1 cellular context compared by ENCODE assay signal in genomic region chr9:117555964-117556629, GRCh38.
A peak's percentile ranks its signal among the peaks of the same experiment; 100 is the strongest.
TF ChIP-seq lines count a peak whose summit lies in the region.

No MANE protein-coding gene starts in this region.

TF ChIP-seq in HepG2, 621 proteins besides CTCF, POLR2A, EP300 and RAD21 (continued from another document):
- 0 out of 2 replicates have a peak, but pooled peaks have one; percentile 51 for TF ChIP-seq FOXO1 (CRISPR knock-in tag; IDR thresholded peaks at IDR 0.05)
- TF ChIP-seq SMC3 (IDR thresholded peaks at IDR 0.05; ENCODE audit: low read length): peak; percentile 88
- 0 out of 2 replicates have a peak, but pooled peaks have one; percentile 26 for TF ChIP-seq KAT8 (CRISPR knock-in tag; IDR thresholded peaks at IDR 0.05)
